Comparison of ENCODE assay signal across 1 cellular context in the genomic region with DNA sequence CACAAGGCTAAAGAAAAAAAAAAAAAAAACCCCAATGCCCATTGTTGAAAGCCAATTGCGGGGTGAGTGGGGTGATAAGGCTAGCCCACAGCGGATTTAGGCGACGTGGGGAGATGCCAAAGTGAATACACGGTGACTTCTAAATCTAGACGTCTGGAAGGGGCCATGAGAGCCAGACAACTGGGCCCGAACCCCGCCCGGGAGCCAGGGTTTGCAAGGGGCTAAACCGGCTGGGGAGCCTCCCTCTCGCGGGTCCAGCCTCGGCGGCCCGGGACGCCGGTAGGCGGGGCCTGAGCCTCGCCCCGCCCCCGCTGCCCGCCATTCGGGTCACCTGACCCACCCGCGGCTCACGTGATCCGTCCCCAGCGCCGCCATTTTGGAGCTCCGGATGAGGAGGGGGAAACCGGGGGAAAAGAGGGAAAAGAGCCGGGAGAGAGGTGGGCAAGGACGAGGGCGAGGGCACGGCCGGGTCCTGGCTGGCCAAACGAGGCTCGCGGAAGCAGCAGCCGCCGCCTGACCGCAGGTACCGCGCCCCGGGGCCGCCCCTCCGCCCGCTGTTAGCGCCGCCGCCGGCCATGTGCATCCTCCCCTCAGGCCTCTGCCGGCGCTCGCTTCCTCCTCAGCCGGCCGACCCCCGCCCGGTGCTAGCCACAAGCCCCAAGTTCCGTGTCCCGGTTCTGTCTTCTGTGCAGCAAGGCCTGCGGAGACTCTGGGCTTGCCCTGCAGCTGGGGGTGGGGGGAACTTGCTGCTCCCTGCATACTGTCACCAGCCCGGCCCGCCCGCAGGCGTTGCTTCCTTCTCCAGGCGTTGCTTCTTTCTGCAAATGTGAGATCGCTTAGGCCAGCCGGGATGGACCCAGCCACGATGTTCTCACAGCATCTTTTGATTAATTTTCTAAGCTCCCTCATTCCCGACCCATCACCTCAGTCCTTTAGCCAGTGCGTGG.
TF ChIP-seq lines count a peak whose summit lies in the region.

TSS of gene ZNF507 (plus strand) at position 350 of the 947 bp plus-strand sequence. CDS start 7,221 bp downstream, outside the sequence.

TF ChIP-seq in HepG2, 621 proteins besides CTCF, POLR2A, EP300 and RAD21 (continued from another document and continues in another):
- TF ChIP-seq RERE (CRISPR knock-in tag; IDR thresholded peaks at IDR 0.05; ENCODE audit: low read depth) (no peak), DBP (CRISPR knock-in tag; IDR thresholded peaks at IDR 0.05; ENCODE audit: not compliant biosample characterization) (no peak), TIGD3 (CRISPR knock-in tag; IDR thresholded peaks at IDR 0.05; ENCODE audit: borderline replicate concordance) (no peak), ZNF446 (CRISPR knock-in tag; IDR thresholded peaks at IDR 0.05) (no peak), ZC3H13 (CRISPR knock-in tag; IDR thresholded peaks at IDR 0.05) (no peak), TBP (CRISPR knock-in tag; IDR thresholded peaks at IDR 0.05) (no peak), HMGXB4 (CRISPR knock-in tag; IDR thresholded peaks at IDR 0.05; ENCODE audit: borderline replicate concordance in 1 of 2, low read depth in 1 of 2) (peak; percentile 66 to 77; a peak in 3 of 4 replicates), GRHL1 (CRISPR knock-in tag; conservative IDR thresholded peaks at IDR 0.05) (no peak), NBN (conservative IDR thresholded peaks at IDR 0.05) (no peak), YEATS2 (CRISPR knock-in tag; IDR thresholded peaks at IDR 0.05; ENCODE audit: borderline replicate concordance) (peak; percentile 74; the same call in 1 of the 2 replicates), NCOA1 (CRISPR knock-in tag; IDR thresholded peaks at IDR 0.05) (0 out of 2 replicates have a peak, but pooled peaks have one; percentile 59), KDM5B (CRISPR knock-in tag; IDR thresholded peaks at IDR 0.05; ENCODE audit: borderline replicate concordance) (peak; percentile 80; the same call in 1 of the 2 replicates), ZNF484 (CRISPR knock-in tag; IDR thresholded peaks at IDR 0.05; ENCODE audit: borderline replicate concordance, low read depth) (no peak), ARID5B (CRISPR knock-in tag; IDR thresholded peaks at IDR 0.05) (no peak; the same call in 1 of the 2 replicates), SRY (CRISPR knock-in tag; IDR thresholded peaks at IDR 0.05) (peak; percentile 47; the same call in 1 of the 2 replicates)
- TF ChIP-seq, protein P1, sequence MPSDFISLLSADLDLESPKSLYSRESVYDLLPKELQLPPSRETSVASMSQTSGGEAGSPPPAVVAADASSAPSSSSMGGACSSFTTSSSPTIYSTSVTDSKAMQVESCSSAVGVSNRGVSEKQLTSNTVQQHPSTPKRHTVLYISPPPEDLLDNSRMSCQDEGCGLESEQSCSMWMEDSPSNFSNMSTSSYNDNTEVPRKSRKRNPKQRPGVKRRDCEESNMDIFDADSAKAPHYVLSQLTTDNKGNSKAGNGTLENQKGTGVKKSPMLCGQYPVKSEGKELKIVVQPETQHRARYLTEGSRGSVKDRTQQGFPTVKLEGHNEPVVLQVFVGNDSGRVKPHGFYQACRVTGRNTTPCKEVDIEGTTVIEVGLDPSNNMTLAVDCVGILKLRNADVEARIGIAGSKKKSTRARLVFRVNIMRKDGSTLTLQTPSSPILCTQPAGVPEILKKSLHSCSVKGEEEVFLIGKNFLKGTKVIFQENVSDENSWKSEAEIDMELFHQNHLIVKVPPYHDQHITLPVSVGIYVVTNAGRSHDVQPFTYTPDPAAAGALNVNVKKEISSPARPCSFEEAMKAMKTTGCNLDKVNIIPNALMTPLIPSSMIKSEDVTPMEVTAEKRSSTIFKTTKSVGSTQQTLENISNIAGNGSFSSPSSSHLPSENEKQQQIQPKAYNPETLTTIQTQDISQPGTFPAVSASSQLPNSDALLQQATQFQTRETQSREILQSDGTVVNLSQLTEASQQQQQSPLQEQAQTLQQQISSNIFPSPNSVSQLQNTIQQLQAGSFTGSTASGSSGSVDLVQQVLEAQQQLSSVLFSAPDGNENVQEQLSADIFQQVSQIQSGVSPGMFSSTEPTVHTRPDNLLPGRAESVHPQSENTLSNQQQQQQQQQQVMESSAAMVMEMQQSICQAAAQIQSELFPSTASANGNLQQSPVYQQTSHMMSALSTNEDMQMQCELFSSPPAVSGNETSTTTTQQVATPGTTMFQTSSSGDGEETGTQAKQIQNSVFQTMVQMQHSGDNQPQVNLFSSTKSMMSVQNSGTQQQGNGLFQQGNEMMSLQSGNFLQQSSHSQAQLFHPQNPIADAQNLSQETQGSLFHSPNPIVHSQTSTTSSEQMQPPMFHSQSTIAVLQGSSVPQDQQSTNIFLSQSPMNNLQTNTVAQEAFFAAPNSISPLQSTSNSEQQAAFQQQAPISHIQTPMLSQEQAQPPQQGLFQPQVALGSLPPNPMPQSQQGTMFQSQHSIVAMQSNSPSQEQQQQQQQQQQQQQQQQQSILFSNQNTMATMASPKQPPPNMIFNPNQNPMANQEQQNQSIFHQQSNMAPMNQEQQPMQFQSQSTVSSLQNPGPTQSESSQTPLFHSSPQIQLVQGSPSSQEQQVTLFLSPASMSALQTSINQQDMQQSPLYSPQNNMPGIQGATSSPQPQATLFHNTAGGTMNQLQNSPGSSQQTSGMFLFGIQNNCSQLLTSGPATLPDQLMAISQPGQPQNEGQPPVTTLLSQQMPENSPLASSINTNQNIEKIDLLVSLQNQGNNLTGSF (CRISPR knock-in tag; IDR thresholded peaks at IDR 0.05) = no peak
